ENCODE assay signal across 16 cellular contexts in the genomic region with DNA sequence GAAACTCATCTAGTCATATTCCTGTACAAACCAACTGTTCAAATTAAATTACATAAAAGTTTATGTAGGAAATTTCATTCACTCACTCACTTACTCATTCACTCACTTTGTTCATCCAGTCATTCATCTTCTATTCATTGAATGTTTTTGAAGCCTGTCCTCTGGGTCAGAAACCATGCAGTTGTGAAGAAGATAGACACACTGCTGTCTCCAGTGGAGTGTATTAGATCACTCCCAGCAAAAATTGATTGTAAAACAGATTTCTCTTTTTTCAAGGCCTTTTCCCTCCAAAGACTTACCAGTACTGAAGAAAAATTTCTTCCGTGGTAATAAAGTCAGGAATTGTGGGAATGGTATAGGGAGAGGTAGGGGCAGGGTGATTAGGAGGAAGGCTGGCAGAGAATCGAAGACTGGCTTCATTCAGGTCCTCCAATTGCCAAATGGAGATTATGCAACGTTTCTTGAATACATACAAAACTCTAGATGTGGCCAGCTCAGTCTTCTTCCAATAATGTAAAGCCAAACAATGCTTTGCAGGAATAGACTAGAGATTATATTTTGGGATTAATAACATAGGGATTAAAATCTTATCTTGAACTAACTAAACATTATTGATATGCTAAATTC. TPM values are rescaled to one million over a fixed set of nuclear protein-coding genes. Genes with fewer than 3 reads are reported as not detected.
A peak's percentile ranks its signal among the peaks of the same experiment; 100 is the strongest.
DNase-seq lines count a peak whose midpoint lies in the region; ATAC-seq, FAIRE-seq and TF ChIP-seq lines count a peak whose summit lies in the region.
"Had no signal": no experiment of that assay in that cellular context is flagged by ENCODE, and none has a peak within 500 bp of the region (broad histone marks: within the 10 kb centered on the region; RNA-seq: fewer than 3 reads in every experiment).

No MANE protein-coding gene starts in this region.

- no peak overlapping the region for H3K4me2 ChIP-seq in A549
- H3K4me2 ChIP-seq in Karpas-422 (ENCODE audit: low read depth, low read length, poor library complexity, severe bottlenecking), result no peak overlapping the region

- H3K27me3 ChIP-seq in Karpas-422 (ENCODE audit: low read length) (no peaks in the 10 kb centered on the region), testis (no peaks in the 10 kb centered on the region)

- peak; percentile 61 for FAIRE-seq in A549 (lab: Jason Lieb, UNC)
- FAIRE-seq: H54 had no signal

- no peaks in the 10 kb centered on the region for H3K79me2 ChIP-seq in Karpas-422 (ENCODE audit: low read length)

- POLR2A ChIA-PET in A549 (lab: Yijun Ruan, JAX), result no interaction called here

- H4K20me1 ChIP-seq in Karpas-422 (ENCODE audit: insufficient read depth, low read depth, low read length), result no peaks in the 10 kb centered on the region

- CTCF ChIA-PET in A549 (lab: Yijun Ruan, JAX), result no interaction called here

- H3K27ac ChIP-seq in A549, result no peak overlapping the region
- H3K27ac ChIP-seq in Karpas-422 (ENCODE audit: low read length), result no peak overlapping the region
- no peak overlapping the region for H3K27ac ChIP-seq in testis
- H3K27ac ChIP-seq: GM23248 had no signal

- H3K9me3 ChIP-seq in A549 (no peaks in the 10 kb centered on the region), Karpas-422 (ENCODE audit: low read length) (no peaks in the 10 kb centered on the region), T-helper 17 cell (ENCODE audit: control insufficient read depth, low read length, poor library complexity, severe bottlenecking) (no peaks in the 10 kb centered on the region), testis (no peaks in the 10 kb centered on the region)
- H3K9me3 ChIP-seq: Caco-2 had no signal

- no peak for TF ChIP-seq CTCF in A549 (IDR thresholded peaks at IDR 0.05)
- no peak for TF ChIP-seq CTCF in CD14-positive monocyte (IDR thresholded peaks at IDR 0.05)
- TF ChIP-seq CTCF in testis (IDR thresholded peaks at IDR 0.05), result no peak

- TF ChIP-seq EP300 in A549 (IDR thresholded peaks at IDR 0.05), result no peak

- peaks cover 41% of the 10 kb centered on the region for H3K4me1 ChIP-seq in A549
- H3K4me1 ChIP-seq in Karpas-422 (ENCODE audit: low read length), result peaks cover 15% of the 10 kb centered on the region
- no peaks in the 10 kb centered on the region for H3K4me1 ChIP-seq in testis
- H3K4me1 ChIP-seq: Caco-2 had no signal

- peak overlapping the region in 4 of 7 donors; percentile 18 to 72 (median 46) for H3K27ac Mint-ChIP-seq in CD14-positive monocyte
- no peak overlapping the region for H3K27ac Mint-ChIP-seq in T-helper 17 cell
- H3K27ac Mint-ChIP-seq: CD8-positive, alpha-beta memory T cell had no signal

- peaks cover 64 to 72% of the 10 kb centered on the region in 2 donors for H3K36me3 Mint-ChIP-seq in CD14-positive monocyte
- no peaks in the 10 kb centered on the region for H3K36me3 Mint-ChIP-seq in T-helper 17 cell (ENCODE audit: low read depth)
- H3K36me3 Mint-ChIP-seq: CD8-positive, alpha-beta memory T cell had no signal

- H3K9ac ChIP-seq in Karpas-422 (ENCODE audit: low read length), result no peak overlapping the region
- H3K9ac ChIP-seq: GM23248 had no signal

- H3K36me3 ChIP-seq in Karpas-422 (ENCODE audit: insufficient read depth, low read length) (no peaks in the 10 kb centered on the region), testis (ENCODE audit: low read depth, missing control alignments) (no peaks in the 10 kb centered on the region)

- intact Hi-C loops in CD14-positive monocyte (cut with micrococcal nuclease) (no loop called here), testis (cut with DNase I; ENCODE audit: low total_unique reads) (no loop called here)

- H3K9me2 ChIP-seq in Karpas-422 (replicated peaks; ENCODE audit: insufficient read depth, low read length), result no peaks in the 10 kb centered on the region

- no peak for TF ChIP-seq POLR2A in A549 (IDR thresholded peaks at IDR 0.05; ENCODE audit: low read length)
- TF ChIP-seq POLR2A in testis (IDR thresholded peaks at IDR 0.05), result no peak

- H3K4me3 ChIP-seq in A549 (no peak overlapping the region), Karpas-422 (ENCODE audit: low read length) (no peak overlapping the region), testis (no peak overlapping the region)
- H3K4me3 ChIP-seq: GM23248 had no signal

- WGBS in A549 (ENCODE audit: missing lambda C conversion rate), result 88% methylated on average over 3 of the region's 3 CpGs
- WGBS in testis, 2 donors, result 82 to 88% methylated on average over 3 of the region's 3 CpGs

- H3K4me3 Mint-ChIP-seq in CD14-positive monocyte, result no peak overlapping the region
- H3K4me3 Mint-ChIP-seq in T-helper 17 cell, result no peak overlapping the region
- H3K4me3 Mint-ChIP-seq: CD8-positive, alpha-beta memory T cell had no signal

- H3K27me3 Mint-ChIP-seq in CD14-positive monocyte (ENCODE audit: low read depth in 3 of 3) (no peaks in the 10 kb centered on the region), T-helper 17 cell (no peaks in the 10 kb centered on the region)

- no peak overlapping the region for H2AFZ ChIP-seq in Karpas-422 (ENCODE audit: low read length)
- H2AFZ ChIP-seq: GM23248 had no signal

- no peaks in the 10 kb centered on the region for H3K9me3 Mint-ChIP-seq in CD14-positive monocyte
- H3K9me3 Mint-ChIP-seq: CD8-positive, alpha-beta memory T cell had no signal

- ATAC-seq in A549, result no peak; a peak in 1 of 6 replicates
- peak; percentile 83 for ATAC-seq in left lobe of liver
- no peak for ATAC-seq in T-helper 17 cell
- ATAC-seq in GM18519 (IDR thresholded peaks at IDR 0.05; ENCODE audit: low FRiP score, unreplicated experiment), result no peak
- ATAC-seq: HCT116 had no signal

- TF ChIP-seq RAD21 in A549 (conservative IDR thresholded peaks at IDR 0.05 in 1 of 2, IDR thresholded peaks at IDR 0.05 in 1 of 2), result no peak

- no peak for DNase-seq in A549 (ENCODE audit: low read depth in 1 of 2, low spot score in 1 of 2)
- no peak for DNase-seq in CD14-positive monocyte (ENCODE audit: low spot score)
- peak; percentile 15 for DNase-seq in Karpas-422
- DNase-seq in left lobe of liver (ENCODE audit: low spot score), result no peak
- DNase-seq in SKM-1 (lab: John Stamatoyannopoulos, UW; ENCODE audit: unreplicated experiment), result no peak
- no peak for DNase-seq in T-helper 17 cell
- no peak for DNase-seq in testis
- DNase-seq: Caco-2; CD8-positive, alpha-beta memory T cell; DND-41; GF-D8; GM23248; IMR-90 had no signal

- H3K4me1 Mint-ChIP-seq in CD14-positive monocyte, result peaks cover 55% of the 10 kb centered on the region
- H3K4me1 Mint-ChIP-seq in T-helper 17 cell, result no peaks in the 10 kb centered on the region
- H3K4me1 Mint-ChIP-seq: CD8-positive, alpha-beta memory T cell had no signal

TF ChIP-seq in A549, 52 proteins besides CTCF, POLR2A, EP300 and RAD21:
- TF ChIP-seq SREBF2 (IDR thresholded peaks at IDR 0.05) (no peak), CBX8 (IDR thresholded peaks at IDR 0.05) (no peak), CEBPB (IDR thresholded peaks at IDR 0.05) (no peak), CHD2 (IDR thresholded peaks at IDR 0.05; ENCODE audit: low read length, partially characterized antibody) (no peak), HOXB5 (CRISPR knock-in tag; IDR thresholded peaks at IDR 0.05) (no peak), POLR2AphosphoS2 (conservative IDR thresholded peaks at IDR 0.05; ENCODE audit: low read length) (no peak), ZC3H11A (IDR thresholded peaks at IDR 0.05) (no peak), GATA3 (IDR thresholded peaks at IDR 0.05; ENCODE audit: borderline replicate concordance) (no peak), FOXS1 (CRISPR knock-in tag; IDR thresholded peaks at IDR 0.05) (no peak), TFCP2L1 (CRISPR knock-in tag; IDR thresholded peaks at IDR 0.05) (no peak), FOSB (CRISPR knock-in tag; IDR thresholded peaks at IDR 0.05) (no peak), SMC3 (IDR thresholded peaks at IDR 0.05) (no peak), CHD4 (IDR thresholded peaks at IDR 0.05; ENCODE audit: borderline replicate concordance) (no peak)
- TF ChIP-seq, protein P1, sequence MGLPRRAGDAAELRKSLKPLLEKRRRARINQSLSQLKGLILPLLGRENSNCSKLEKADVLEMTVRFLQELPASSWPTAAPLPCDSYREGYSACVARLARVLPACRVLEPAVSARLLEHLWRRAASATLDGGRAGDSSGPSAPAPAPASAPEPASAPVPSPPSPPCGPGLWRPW (IDR thresholded peaks at IDR 0.05), result no peak

RNA-seq across cellular contexts. Expression of a gene that starts 9.1 kb away (rescaled TPM):
- 18.1 and 20.4 TPM in 2 replicates for polyA plus RNA-seq in A549 (2011; rRNA removed)
- 1.5 and 1.7 TPM in 2 replicates for polyA plus RNA-seq in A549 (2012; cell fraction: cytosol; rRNA removed)
- polyA plus RNA-seq in A549 (2012; cell fraction: nucleus; rRNA removed), result 1.6 and 2.8 TPM in 2 replicates
- polyA plus RNA-seq in A549 (2017; fragmentation: RNase III; extraction: RNeasy Plus Mini Kit Qiagen cat#74134 plus additional on column Dnase treatment), result 3.1 to 5.3 TPM (median 5.2 TPM) in 3 replicates
- 13.2 and 13.5 TPM in 2 replicates for polyA minus RNA-seq in A549 (2011; rRNA and poly(A)+ RNA removed)
- polyA plus RNA-seq in CD14-positive monocyte, result 10 to 100 TPM; 47.7 to 47.9 TPM
- 0.07 and 0.15 TPM in 2 replicates for total RNA-seq in Karpas-422 (2014; rRNA removed; shearing (Covaris generic); ENCODE audit: low replicate concordance)
- total RNA-seq in left lobe of liver, result 7.0 TPM
- total RNA-seq in T-helper 17 cell, result 1 to 10 TPM; 1.1 to 2.5 TPM
- total RNA-seq in testis, result 1 to 10 TPM; 5.1 to 6.2 TPM
- 3.4 TPM for polyA plus RNA-seq in testis (ENCODE audit: insufficient read depth, low read depth, low replicate concordance)
- polyA plus RNA-seq: CD8-positive, alpha-beta memory T cell had no signal
